8 cellular contexts compared by ENCODE assay signal in genomic region chr2:131682945-131683330, GRCh38.
DNase-seq lines count a peak whose midpoint lies in the region; ATAC-seq and TF ChIP-seq lines count a peak whose summit lies in the region.
"Not testable (repeated sequence)": the region's sequence is repeated elsewhere in the genome, so short reads cannot be mapped to it uniquely, and the experiment has no call there.

No MANE protein-coding gene starts in this region.

- intact Hi-C loops in Right ventricle myocardium inferior (cut with DNase I), result loop anchor here (5.0 kb wide), 1 partner anchor 119 kb away; no protein-coding TSS in a partner anchor
- intact Hi-C loops in transverse colon (cut with DNase I; ENCODE audit: low total_unique reads), result not testable (repeated sequence)

- not testable (repeated sequence) for H3K36me3 ChIP-seq in SJSA1, transverse colon

- peaks cover 22% of the 10 kb centered on the region for H3K4me1 Mint-ChIP-seq in nephron

- TF ChIP-seq EP300 in transverse colon (IDR thresholded peaks at IDR 0.05; ENCODE audit: low read depth), result not testable (repeated sequence)

- not testable (repeated sequence) for H3K27me3 ChIP-seq in SJSA1 (replicated peaks); transverse colon

- H3K4me3 Mint-ChIP-seq in nephron, result peak overlapping the region; percentile 86 to 95 (median 93)

- POLR2A ChIA-PET in GM10248 (lab: Yijun Ruan, JAX), result not testable (repeated sequence)

- not testable (repeated sequence) for H3K9me3 Mint-ChIP-seq in nephron

- in situ Hi-C loops in transverse colon (cut with MboI; ENCODE audit: low pct_ligation_motif_present in 1 of 4, low pct_unique_long_range_greater_than_20kb in 1 of 4, low sequenced_read_pairs in 3 of 4), result not testable (repeated sequence)

- CTCF ChIA-PET in GM10248 (lab: Yijun Ruan, JAX), result interaction anchor here (1.1 to 3.3 kb wide), 6 partner anchors 9 to 269 kb away, joined by 3 to 46 read pairs (median 10); no protein-coding TSS in a partner anchor

- H3K36me3 Mint-ChIP-seq in nephron (ENCODE audit: low read depth), result peaks cover 28% of the 10 kb centered on the region

- not testable (repeated sequence) for DNase-seq in GM10248 (ENCODE audit: extremely low spot score); Right ventricle myocardium inferior (ENCODE audit: missing footprints); transverse colon
- DNase-seq in H4 (ENCODE audit: low spot score) (peak; percentile 28), HT1080 (ENCODE audit: low read depth) (peak; percentile 53), SJSA1 (ENCODE audit: low read depth in 1 of 2, low spot score in 2 of 2) (peak; percentile 64 to 69), astrocyte of the hippocampus (ENCODE audit: low read depth, low spot score) (peak; percentile 63)

- H3K4me3 ChIP-seq in SJSA1 (peak overlapping the region; percentile 46), transverse colon (peak overlapping the region; percentile 47 to 70 (median 54))

- H3K4me1 ChIP-seq in SJSA1 (replicated peaks), result peaks cover 31% of the 10 kb centered on the region
- H3K4me1 ChIP-seq in transverse colon, result peaks cover 0 to 15% (median 9%) of the 10 kb centered on the region in 4 donors

- TF ChIP-seq CTCF in GM10248 (IDR thresholded peaks at IDR 0.05; ENCODE audit: control extremely low read depth, extremely low read depth, low read depth, missing control alignments), result peak; percentile 12
- TF ChIP-seq CTCF in nephron (IDR thresholded peaks at IDR 0.05; ENCODE audit: unreplicated experiment in 3 of 3); transverse colon (IDR thresholded peaks at IDR 0.05): not testable (repeated sequence)

- 0 to 19% methylated on average over 1 to 9 of the region's 9 CpGs for WGBS in transverse colon (ENCODE audit: low coverage in 1 of 2), 2 donors

- peak; percentile 38 for ATAC-seq in Right ventricle myocardium inferior

- not testable (repeated sequence) for TF ChIP-seq POLR2A in transverse colon (IDR thresholded peaks at IDR 0.05)

- H3K27ac Mint-ChIP-seq in nephron, result peak overlapping the region in 2 of 3 experiments; percentile 57 to 67

- H3K27me3 Mint-ChIP-seq in nephron (ENCODE audit: low read depth), result not testable (repeated sequence)

- peak overlapping the region; percentile 80 for H3K27ac ChIP-seq in SJSA1
- peak overlapping the region; percentile 80 to 85 (median 84) for H3K27ac ChIP-seq in transverse colon

- H3K9me3 ChIP-seq in SJSA1 (replicated peaks); transverse colon: not testable (repeated sequence)
